14 cellular contexts compared by ENCODE assay signal in the genomic region with DNA sequence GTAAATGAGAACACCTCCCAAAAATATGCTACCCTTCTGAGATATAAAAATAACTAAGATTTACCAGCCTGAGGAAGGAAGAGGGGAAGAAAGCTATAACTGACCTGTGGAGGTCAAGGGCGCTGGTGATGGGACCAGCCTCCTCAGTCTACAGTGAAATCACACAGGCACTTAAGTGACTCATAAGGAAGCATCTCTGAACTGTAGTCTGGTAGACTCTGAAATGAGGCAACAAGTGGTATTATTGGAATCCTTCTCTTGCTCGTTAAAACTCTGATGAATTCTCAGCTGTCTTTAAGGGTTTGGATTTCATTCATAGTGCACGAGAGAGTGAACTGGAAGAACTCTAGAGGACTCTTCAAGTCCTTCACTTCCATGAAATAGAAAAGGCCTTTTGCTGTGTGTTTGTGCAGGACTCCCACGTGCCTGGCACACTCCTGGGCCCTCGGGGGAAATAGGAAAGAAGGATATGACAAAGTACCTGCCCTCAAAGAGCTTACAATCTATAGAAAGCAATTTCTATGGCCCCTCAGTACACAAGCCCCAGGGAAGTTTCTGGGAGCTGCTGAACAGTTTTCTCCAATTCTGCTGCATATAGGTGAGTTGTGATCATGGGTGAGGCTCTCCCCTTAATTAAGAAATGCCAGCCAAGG.
DNase-seq lines count a peak whose midpoint lies in the region; ATAC-seq, FAIRE-seq and TF ChIP-seq lines count a peak whose summit lies in the region.
"Had no signal": no experiment of that assay in that cellular context is flagged by ENCODE, and none has a peak within 500 bp of the region (broad histone marks: within the 10 kb centered on the region; RNA-seq: fewer than 3 reads in every experiment).

No MANE protein-coding gene starts in this region.

- BruUV-seq in GM12878 (replicated peaks; lab: Mats Ljungman, UMichigan) = no TSS peak

- RAD21 ChIA-PET in GM12878 (lab: Charles Lee; ENCODE audit: unreplicated experiment) = interaction anchor here (0.9 to 1.9 kb wide), 2 partner anchors 82 to 117 kb away, joined by 3 to 4 read pairs; no protein-coding TSS in a partner anchor

- DNase-seq in AG04450 (ENCODE audit: low read depth, low spot score) (peak; percentile 13), Kasumi-1 (lab: John Stamatoyannopoulos, UW) (peak; percentile 13 to 28), GM12878 (ENCODE audit: low read depth, low spot score) (no peak), lower lobe of right lung (no peak), hippocampal formation (lab: John Stamatoyannopoulos, UW) (no peak), GM13977 (ENCODE audit: low spot score) (no peak), T-helper 17 cell (no peak)
- DNase-seq: C1 segment of cervical spinal cord; heart right ventricle; OCI-M1; stimulated activated CD8-positive, alpha-beta memory T cell treated with anti-CD3 and anti-CD28 coated beads, Interleukin-4, amount 100 ng/mL, for 48 hours had no signal

- in situ Hi-C loops in GM12878 (cut with MboI) (no loop called here), GM13977 (cut with MboI; ENCODE audit: low pct_unique_long_range_greater_than_20kb, low sequenced_read_pairs, unreplicated experiment) (no loop called here)

- TF ChIP-seq POLR2A in GM12878 (IDR thresholded peaks at IDR 0.05; ENCODE audit: low read depth, low read length) = no peak

- H3K27me3 Mint-ChIP-seq in T-helper 17 cell = peaks cover 22% of the 10 kb centered on the region

- no peak for FAIRE-seq in GM12878 (lab: Jason Lieb, UNC)

- intact Hi-C loops in GM12878 (cut with micrococcal nuclease; ENCODE audit: unreplicated experiment) = no loop called here
- intact Hi-C loops in lower lobe of right lung (cut with DNase I) = no loop called here

- peak; percentile 62 for ATAC-seq in GM12878
- peak; percentile 77 for ATAC-seq in lower lobe of right lung
- no peak for ATAC-seq in T-helper 17 cell
- no peak for ATAC-seq in HG03342 (IDR thresholded peaks at IDR 0.05; ENCODE audit: unreplicated experiment)

- WGBS in GM12878 (ENCODE audit: insufficient coverage, insufficient replicate concordance, low lambda C conversion rate, missing lambda C conversion rate) = 22% methylated on average over 5 of the region's 5 CpGs

- H3K9me3 ChIP-seq in AG04450 (ENCODE audit: control insufficient read depth, insufficient read depth, low read length) = no peaks in the 10 kb centered on the region
- H3K9me3 ChIP-seq in GM12878 (replicated peaks; ENCODE audit: control insufficient read depth, insufficient read depth, low read length) = no peaks in the 10 kb centered on the region
- H3K9me3 ChIP-seq in lower lobe of right lung = no peaks in the 10 kb centered on the region
- no peaks in the 10 kb centered on the region for H3K9me3 ChIP-seq in T-helper 17 cell (ENCODE audit: control insufficient read depth, low read length, poor library complexity, severe bottlenecking)
- H3K9me3 ChIP-seq: ascending aorta, heart right ventricle had no signal

- no peaks in the 10 kb centered on the region for H3K36me3 Mint-ChIP-seq in T-helper 17 cell (ENCODE audit: low read depth)

- SMC1A ChIA-PET in GM12878 (lab: Charles Lee; ENCODE audit: uncharacterized antibody, unreplicated experiment) = interaction anchor here (0.9 to 1.6 kb wide), 3 partner anchors 24 to 312 kb away, joined by 3 to 5 read pairs (median 4); no protein-coding TSS in a partner anchor

- CTCF ChIA-PET in AG04450 (lab: Charles Lee) = no interaction called here
- CTCF ChIA-PET in GM12878 (lab: Yijun Ruan, JAX) = interaction anchor here (0.6 to 1.1 kb wide), 3 partner anchors 38 to 117 kb away, joined by 3 read pairs; no protein-coding TSS in a partner anchor

- H3K4me2 ChIP-seq in GM12878 (ENCODE audit: control insufficient read depth, insufficient read depth) = no peak overlapping the region

- H3K4me3 Mint-ChIP-seq in T-helper 17 cell = no peak overlapping the region

- no peak for TF ChIP-seq EP300 in GM12878 (IDR thresholded peaks at IDR 0.05; ENCODE audit: borderline replicate concordance in 1 of 2, control insufficient read depth in 1 of 2, low read depth in 2 of 2, low read length in 2 of 2)

- H3K4me1 ChIP-seq in GM12878 (ENCODE audit: control insufficient read depth, insufficient read depth, low read length) (peaks cover 8% of the 10 kb centered on the region), lower lobe of right lung (peaks cover 5% of the 10 kb centered on the region)
- H3K4me1 ChIP-seq: ascending aorta, parathyroid adenoma had no signal

- no peaks in the 10 kb centered on the region for H4K20me1 ChIP-seq in GM12878 (ENCODE audit: control insufficient read depth, insufficient read depth)

- H3K4me1 Mint-ChIP-seq in T-helper 17 cell = no peaks in the 10 kb centered on the region

- no peak overlapping the region for H3K27ac ChIP-seq in AG04450 (ENCODE audit: low read depth, low read length)
- no peak overlapping the region for H3K27ac ChIP-seq in GM12878 (ENCODE audit: control insufficient read depth, insufficient read depth)
- peak overlapping the region; percentile 15 for H3K27ac ChIP-seq in lower lobe of right lung
- H3K27ac ChIP-seq: ascending aorta, heart right ventricle, parathyroid adenoma had no signal

- H3K4me3 ChIP-seq in AG04450 (ENCODE audit: low read depth, low read length) (no peak overlapping the region), GM12878 (no peak overlapping the region), lower lobe of right lung (no peak overlapping the region)
- H3K4me3 ChIP-seq: ascending aorta, heart right ventricle had no signal

- H3K36me3 ChIP-seq in GM12878 (ENCODE audit: control insufficient read depth in 2 of 2, insufficient read depth in 2 of 2, low read length in 1 of 2) = no peaks in the 10 kb centered on the region
- H3K36me3 ChIP-seq in lower lobe of right lung = no peaks in the 10 kb centered on the region
- H3K36me3 ChIP-seq: ascending aorta, heart right ventricle had no signal

- no peaks in the 10 kb centered on the region for H3K79me2 ChIP-seq in GM12878 (ENCODE audit: control insufficient read depth, insufficient read depth, low read length)
- H3K79me2 ChIP-seq: parathyroid adenoma had no signal

- H3K27ac Mint-ChIP-seq in T-helper 17 cell = no peak overlapping the region

- no peak overlapping the region for H3K9ac ChIP-seq in GM12878 (ENCODE audit: control insufficient read depth, insufficient read depth, low read length)
- H3K9ac ChIP-seq: parathyroid adenoma had no signal

- TF ChIP-seq RAD21 in GM12878 (IDR thresholded peaks at IDR 0.05; ENCODE audit: insufficient read depth, low read depth, low read length) = no peak

- TF ChIP-seq CTCF in AG04450 (IDR thresholded peaks at IDR 0.05; ENCODE audit: low read depth, low read length) = no peak
- no peak for TF ChIP-seq CTCF in GM12878 (IDR thresholded peaks at IDR 0.05 in 2 of 3, conservative IDR thresholded peaks at IDR 0.05 in 1 of 3; ENCODE audit: control insufficient read depth in 2 of 3, extremely low read depth in 1 of 3, insufficient read depth in 1 of 3, low read depth in 3 of 3, low read length in 3 of 3)
- TF ChIP-seq CTCF in lower lobe of right lung (IDR thresholded peaks at IDR 0.05) = no peak
- TF ChIP-seq CTCF in GM13977 (IDR thresholded peaks at IDR 0.05; ENCODE audit: extremely low read depth, insufficient read depth, missing control alignments) = no peak

- no peak overlapping the region for H2AFZ ChIP-seq in GM12878 (ENCODE audit: control insufficient read depth, low read depth, low read length)
- H2AFZ ChIP-seq: parathyroid adenoma had no signal

- POLR2A ChIA-PET in AG04450 (lab: Yijun Ruan, JAX) (no interaction called here), GM12878 (lab: Charles Lee) (interaction anchor here (0.5 kb wide), 1 partner anchor 14 kb away, joined by 5 read pairs; no protein-coding TSS in a partner anchor)

- H3K27me3 ChIP-seq in AG04450 (ENCODE audit: control insufficient read depth, insufficient read depth, low read length) (no peaks in the 10 kb centered on the region), GM12878 (replicated peaks in 1 of 2; ENCODE audit: control insufficient read depth in 2 of 2, insufficient read depth in 2 of 2, low read length in 1 of 2) (no peaks in the 10 kb centered on the region), lower lobe of right lung (ENCODE audit: low read depth) (no peaks in the 10 kb centered on the region)
- H3K27me3 ChIP-seq: ascending aorta, heart right ventricle had no signal

TF ChIP-seq in GM12878, 131 proteins besides CTCF, POLR2A, EP300 and RAD21:
- TF ChIP-seq SP1 (IDR thresholded peaks at IDR 0.05; ENCODE audit: low read depth, low read length) (no peak), TAF1 (IDR thresholded peaks at IDR 0.05; ENCODE audit: borderline replicate concordance, low read depth, low read length) (no peak), PML (IDR thresholded peaks at IDR 0.05; ENCODE audit: low read length) (no peak), NKRF (conservative IDR thresholded peaks at IDR 0.05) (no peak), RCOR1 (conservative IDR thresholded peaks at IDR 0.05; ENCODE audit: low read depth, low read length) (no peak)
- TF ChIP-seq, protein P1, sequence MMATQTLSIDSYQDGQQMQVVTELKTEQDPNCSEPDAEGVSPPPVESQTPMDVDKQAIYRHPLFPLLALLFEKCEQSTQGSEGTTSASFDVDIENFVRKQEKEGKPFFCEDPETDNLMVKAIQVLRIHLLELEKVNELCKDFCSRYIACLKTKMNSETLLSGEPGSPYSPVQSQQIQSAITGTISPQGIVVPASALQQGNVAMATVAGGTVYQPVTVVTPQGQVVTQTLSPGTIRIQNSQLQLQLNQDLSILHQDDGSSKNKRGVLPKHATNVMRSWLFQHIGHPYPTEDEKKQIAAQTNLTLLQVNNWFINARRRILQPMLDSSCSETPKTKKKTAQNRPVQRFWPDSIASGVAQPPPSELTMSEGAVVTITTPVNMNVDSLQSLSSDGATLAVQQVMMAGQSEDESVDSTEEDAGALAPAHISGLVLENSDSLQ (IDR thresholded peaks at IDR 0.05) = no peak

Comparison
In these comparisons a context has a peak if more than half of its experiments do, and no peak if none do; other contexts are left out.
1. DNase-seq: peak in AG04450 (single experiment) and Kasumi-1 (2 of 2); none in GM12878 (single experiment), lower lobe of right lung (single experiment), hippocampal formation (0 of 2), GM13977 (single experiment) and T-helper 17 cell (0 of 3).
2. ATAC-seq: peak in GM12878 (single experiment) and lower lobe of right lung (2 of 2); none in T-helper 17 cell (single experiment) and HG03342 (single experiment).